8 cellular contexts compared by ENCODE assay signal in the genomic region with DNA sequence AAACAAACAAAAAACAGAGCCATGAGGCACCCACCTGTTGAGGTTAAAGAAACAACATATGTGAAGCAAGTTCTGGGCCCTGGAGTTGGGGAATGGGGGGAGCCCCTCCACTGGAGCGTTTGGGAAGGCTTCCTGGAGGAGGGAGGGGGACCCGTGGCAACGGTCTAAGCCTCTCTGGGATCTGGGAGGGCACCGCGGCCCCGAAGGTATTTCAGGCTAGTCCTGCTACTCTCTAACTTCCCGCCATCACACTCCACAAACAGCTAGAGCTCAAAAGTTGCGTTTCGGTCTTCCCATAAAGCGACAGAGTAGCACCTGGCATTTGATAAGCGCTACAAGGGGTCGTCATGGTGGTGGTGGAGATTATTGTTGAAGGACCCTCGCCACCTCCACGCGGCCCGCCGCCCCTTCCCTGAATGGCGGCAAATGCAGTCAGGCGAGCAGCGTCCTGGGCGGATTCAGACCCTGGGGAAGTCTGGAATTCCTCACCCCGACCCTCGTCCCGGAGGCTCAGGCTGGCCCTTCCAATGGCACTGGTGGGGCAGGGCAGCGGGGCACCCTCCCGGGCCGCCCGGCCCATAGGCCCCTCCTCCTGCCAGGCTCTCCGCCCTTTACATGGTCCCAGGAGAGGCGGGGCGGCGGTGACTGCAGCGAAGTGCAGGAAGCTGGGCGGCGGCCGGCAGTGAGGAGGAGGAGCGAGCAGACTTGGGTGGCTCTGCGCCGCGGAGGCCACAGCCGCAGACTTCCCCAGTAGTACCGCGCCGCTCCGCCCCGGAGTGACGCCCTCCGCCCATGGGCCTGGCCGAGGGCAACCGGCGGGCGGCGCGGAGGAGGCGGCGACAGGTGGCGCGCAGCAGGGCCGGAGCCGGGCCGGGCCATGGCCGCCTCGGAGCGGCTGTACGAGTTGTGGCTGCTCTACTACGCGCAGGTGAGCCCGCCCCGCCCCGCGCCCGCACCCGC. TPM values are rescaled to one million over a fixed set of nuclear protein-coding genes. Genes with fewer than 3 reads are reported as not detected.
DNase-seq lines count a peak whose midpoint lies in the region; ATAC-seq and TF ChIP-seq lines count a peak whose summit lies in the region.

A gene with protein sequence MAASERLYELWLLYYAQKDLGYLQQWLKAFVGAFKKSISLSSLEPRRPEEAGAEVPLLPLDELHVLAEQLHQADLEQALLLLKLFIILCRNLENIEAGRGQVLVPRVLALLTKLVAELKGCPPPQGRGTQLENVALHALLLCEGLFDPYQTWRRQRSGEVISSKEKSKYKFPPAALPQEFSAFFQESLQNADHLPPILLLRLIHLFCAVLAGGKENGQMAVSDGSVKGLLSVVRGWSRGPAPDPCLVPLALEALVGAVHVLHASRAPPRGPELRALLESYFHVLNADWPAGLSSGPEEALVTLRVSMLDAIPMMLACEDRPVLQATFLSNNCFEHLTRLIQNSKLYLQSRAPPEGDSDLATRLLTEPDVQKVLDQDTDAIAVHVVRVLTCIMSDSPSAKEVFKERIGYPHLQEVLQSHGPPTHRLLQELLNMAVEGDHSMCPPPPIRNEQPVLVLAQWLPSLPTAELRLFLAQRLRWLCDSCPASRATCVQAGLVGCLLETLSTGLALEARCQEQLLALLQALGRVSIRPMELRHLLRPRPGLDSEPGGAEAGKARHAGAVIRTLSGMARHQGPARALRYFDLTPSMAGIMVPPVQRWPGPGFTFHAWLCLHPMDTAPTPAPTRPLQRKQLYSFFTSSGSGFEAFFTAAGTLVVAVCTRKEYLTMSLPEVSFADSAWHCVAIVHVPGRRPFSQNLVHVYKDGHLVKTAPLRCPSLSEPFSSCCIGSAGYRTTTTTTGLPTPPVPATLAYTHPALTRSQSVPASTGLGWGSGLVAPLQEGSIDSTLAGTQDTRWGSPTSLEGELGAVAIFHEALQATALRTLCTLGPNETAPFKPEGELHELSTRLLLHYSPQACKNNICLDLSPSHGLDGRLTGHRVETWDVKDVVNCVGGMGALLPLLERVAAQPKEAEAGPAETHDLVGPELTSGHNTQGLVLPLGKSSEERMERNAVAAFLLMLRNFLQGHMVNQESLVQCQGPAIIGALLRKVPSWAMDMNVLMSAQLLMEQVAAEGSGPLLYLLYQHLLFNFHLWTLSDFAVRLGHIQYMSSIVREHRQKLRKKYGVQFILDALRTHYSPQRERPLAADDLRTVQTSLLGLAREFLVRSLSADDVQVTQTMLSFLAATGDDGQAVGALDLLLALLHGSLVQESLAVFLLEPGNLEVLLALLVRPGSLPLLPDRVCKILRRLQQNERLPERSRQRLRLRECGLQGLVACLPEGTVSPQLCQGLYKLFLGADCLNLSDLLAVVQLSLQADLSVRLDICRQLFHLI (N-terminal part only) (plus strand): TSS at position 682 of the 960 bp plus-strand sequence. CDS start 196 bp downstream, at position 878.

- DNase-seq in DMS 273 treated with DMSO at 0.1 percent for 48 hours (lab: John Stamatoyannopoulos, UW) (peak; percentile 70), HuH-7 (ENCODE audit: low spot score) (peak; percentile 98), OCI-LY7 (ENCODE audit: low spot score) (peak; percentile 96), activated T-cell treated with anti-CD3 and anti-CD28 coated beads for 1 hour (ENCODE audit: low read depth) (peak; percentile 91), epithelial cell of esophagus (ENCODE audit: low read depth) (peak; percentile 97), mucosa of descending colon (peak; percentile 97 to 99 (median 99))
- DNase-seq in stimulated activated CD8-positive, alpha-beta memory T cell treated with anti-CD3 and anti-CD28 coated beads, Interleukin-4, amount 100 ng/mL, for 1 hour (ENCODE audit: low read depth in 2 of 2, low spot score in 1 of 2), result peak; percentile 93 to 95

- H3K4me2 ChIP-seq in OCI-LY7 (ENCODE audit: low read length), result peak within 1 kb of the TSS; percentile 90

- peak within 1 kb of the TSS; percentile 48 for H2AFZ ChIP-seq in OCI-LY7 (ENCODE audit: low read length)

- CTCF ChIA-PET in OCI-LY7 (lab: Charles Lee; ENCODE audit: unreplicated experiment), result interaction anchor here (0.6 to 1.5 kb wide), 2 partner anchors 26 to 48 kb away, joined by 5 to 6 read pairs; no protein-coding TSS in a partner anchor

- H3K9me2 ChIP-seq in OCI-LY7 (ENCODE audit: insufficient read depth, low read length), result no peaks in the 10 kb centered on the region

- H3K36me3 ChIP-seq in OCI-LY7 (ENCODE audit: insufficient read depth, low read length) (peaks cover 17% of the 10 kb centered on the region), mucosa of descending colon (ENCODE audit: low read depth) (no peaks in the 10 kb centered on the region)

- ATAC-seq in GM21526 (IDR thresholded peaks at IDR 0.05; ENCODE audit: low FRiP score, unreplicated experiment) (peak; percentile 63), mucosa of descending colon (peak; percentile 80)

- intact Hi-C loops in OCI-LY7 (cut with micrococcal nuclease; ENCODE audit: unreplicated experiment), result loop anchor here (2.0 kb wide), 1 partner anchor 52 kb away; no protein-coding TSS in a partner anchor
- intact Hi-C loops in mucosa of descending colon (cut with DNase I, micrococcal nuclease), result no loop called here

- H3K9me3 ChIP-seq in OCI-LY7 (ENCODE audit: low read length) (no peaks in the 10 kb centered on the region), mucosa of descending colon (no peaks in the 10 kb centered on the region)

- TF ChIP-seq CTCF in OCI-LY7 (conservative IDR thresholded peaks at IDR 0.05; ENCODE audit: low read length) (no peak), epithelial cell of esophagus (IDR thresholded peaks at IDR 0.05; ENCODE audit: insufficient read depth, low read depth, low read length, missing control alignments) (no peak), mucosa of descending colon (IDR thresholded peaks at IDR 0.05) (no peak)

- H3K4me3 ChIP-seq in OCI-LY7 (ENCODE audit: low read depth, low read length, poor library complexity, severe bottlenecking) (peak within 1 kb of the TSS; percentile 96), epithelial cell of esophagus (ENCODE audit: low read length) (peak within 1 kb of the TSS; percentile 85), mucosa of descending colon (peak within 1 kb of the TSS; percentile 44)

- H3K79me2 ChIP-seq in OCI-LY7 (ENCODE audit: insufficient read depth, low read depth, low read length), result peaks cover 58% of the 10 kb centered on the region

- peaks cover 65% of the 10 kb centered on the region for H3K4me1 ChIP-seq in OCI-LY7 (ENCODE audit: insufficient read depth, low read length, poor library complexity, severe bottlenecking)
- H3K4me1 ChIP-seq in mucosa of descending colon (ENCODE audit: low read depth), result peaks cover 52% of the 10 kb centered on the region

- H4K20me1 ChIP-seq in OCI-LY7 (ENCODE audit: insufficient read depth, low read length), result no peaks in the 10 kb centered on the region

- peak within 1 kb of the TSS; percentile 77 for H3K27ac ChIP-seq in OCI-LY7 (ENCODE audit: low read depth, low read length, poor library complexity, severe bottlenecking)

- TSS peak; percentile 57 for BruUV-seq in OCI-LY7 (replicated peaks; lab: Mats Ljungman, UMichigan)

- POLR2A ChIA-PET in OCI-LY7 (lab: Charles Lee), result interaction anchor here (0.9 to 5.6 kb wide), 9 partner anchors 8 to 52 kb away, joined by 3 to 39 read pairs (median 3); no protein-coding TSS in a partner anchor

RNA-seq across cellular contexts. Expression of the gene that starts here (rescaled TPM):
- 53.3 and 74.9 TPM in 2 replicates for total RNA-seq in OCI-LY7 (2014; rRNA removed; shearing (Covaris generic))
- total RNA-seq in OCI-LY7 (2022) (129 and 149 TPM in 2 replicates), mucosa of descending colon (10 to 100 TPM; 49.2 to 94.0 (median 53.7) TPM)

Comparison
In these comparisons a context has a peak if more than half of its experiments do, and no peak if none do; other contexts are left out.
1. Peak in every context shown above with its lines: DNase-seq, ATAC-seq, H3K4me3 ChIP-seq and H3K27ac ChIP-seq.
2. H3K4me3 ChIP-seq: peak in every context shown above with its lines; median percentile 96 in OCI-LY7; 85 in epithelial cell of esophagus; 44 in mucosa of descending colon.